9 cellular contexts compared by ENCODE assay signal in the genomic region with DNA sequence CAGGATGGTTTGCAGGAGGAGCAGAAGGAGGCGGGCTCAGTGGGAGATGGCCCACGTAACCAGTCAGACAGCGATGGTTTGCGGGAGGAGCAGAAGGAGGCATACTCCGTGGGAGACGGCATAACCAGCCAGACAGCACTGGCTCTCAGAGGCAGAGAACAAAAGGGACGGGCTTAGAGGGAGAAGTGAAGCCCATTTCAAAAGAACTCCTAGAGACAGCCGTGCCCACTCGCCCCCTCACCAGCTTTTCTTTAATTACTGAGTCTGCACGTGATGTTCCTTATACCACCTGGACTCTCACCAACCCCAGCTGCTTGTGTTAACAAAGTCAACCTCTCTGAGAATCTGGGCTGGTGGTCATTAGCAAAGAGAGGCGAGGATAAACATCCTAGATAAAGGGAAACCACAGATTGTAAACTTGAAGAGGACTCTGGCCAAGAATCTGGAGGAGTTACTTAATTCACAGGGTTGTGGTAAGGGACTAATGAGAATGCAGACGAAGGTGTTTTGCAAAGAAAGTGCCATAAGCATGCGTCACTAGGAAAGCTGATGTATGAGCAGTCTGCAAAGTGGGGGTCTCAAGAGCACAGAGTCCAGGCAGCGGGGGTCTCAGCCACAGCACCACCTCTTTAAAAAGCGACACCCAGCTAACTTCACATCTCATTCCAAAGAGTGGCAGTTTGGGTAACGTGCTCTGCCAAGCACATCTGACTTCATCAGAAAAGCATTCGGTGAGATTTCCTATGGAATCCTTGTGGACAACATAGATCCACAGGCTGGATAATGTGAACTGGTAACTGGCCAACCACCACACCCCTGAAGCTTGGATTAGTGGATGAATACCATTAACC. TPM values are rescaled to one million over a fixed set of nuclear protein-coding genes. Genes with fewer than 3 reads are reported as not detected.
A peak's percentile ranks its signal among the peaks of the same experiment; 100 is the strongest.
DNase-seq lines count a peak whose midpoint lies in the region; ATAC-seq and TF ChIP-seq lines count a peak whose summit lies in the region.
"Had no signal": no experiment of that assay in that cellular context is flagged by ENCODE, and none has a peak within 500 bp of the region (broad histone marks: within the 10 kb centered on the region; RNA-seq: fewer than 3 reads in every experiment).

No MANE protein-coding gene starts in this region.

- H3K4me3 ChIP-seq in AG10803 (ENCODE audit: low read length) (no peak overlapping the region), LNCaP clone FGC (ENCODE audit: low read depth, low read length) (no peak overlapping the region), choroid plexus epithelial cell (ENCODE audit: low read depth, low read length) (no peak overlapping the region)

- no peak for TF ChIP-seq CTCF in AG10803 (conservative IDR thresholded peaks at IDR 0.05; ENCODE audit: low read length)
- TF ChIP-seq CTCF in LNCaP clone FGC (IDR thresholded peaks at IDR 0.05; ENCODE audit: control insufficient read depth, extremely low read depth, insufficient read depth): no peak
- TF ChIP-seq CTCF in choroid plexus epithelial cell (conservative IDR thresholded peaks at IDR 0.05; ENCODE audit: low read depth, low read length): no peak

- no peak for ATAC-seq in HG03565 (IDR thresholded peaks at IDR 0.05; ENCODE audit: unreplicated experiment)
- ATAC-seq in HG03439 (IDR thresholded peaks at IDR 0.05; ENCODE audit: unreplicated experiment): no peak

- DNase-seq in AG10803 (ENCODE audit: low read depth): peak; percentile 98
- DNase-seq in LNCaP clone FGC (ENCODE audit: low read depth): peak; percentile 27
- peak; percentile 95 for DNase-seq in choroid plexus epithelial cell (ENCODE audit: low read depth)
- DNase-seq in myocyte (ENCODE audit: low read depth): peak; percentile 64
- DNase-seq in hippocampal formation (lab: John Stamatoyannopoulos, UW): no peak
- DNase-seq in NCI-H128 (lab: John Stamatoyannopoulos, UW; ENCODE audit: unreplicated experiment): no peak
- DNase-seq: T-helper 1 cell had no signal

RNA-seq across cellular contexts. Expression of gene NXN, which starts 51.7 kb away (rescaled TPM):
- total RNA-seq in myocyte: 9.6 and 17.2 TPM in 2 replicates
- 30.1 TPM for polyA plus RNA-seq in myocyte (2012)

Comparison
In these comparisons a context has a peak if more than half of its experiments do, and no peak if none do; other contexts are left out.
1. DNase-seq: peak in AG10803 (single experiment), LNCaP clone FGC (single experiment), choroid plexus epithelial cell (single experiment) and myocyte (single experiment); none in hippocampal formation (0 of 2) and NCI-H128 (single experiment).